In genomic region chr11:59201376-59201775, GRCh38 we compare ENCODE assay signal across 14 cellular contexts. TPM values are rescaled to one million over a fixed set of nuclear protein-coding genes. Genes with fewer than 3 reads are reported as not detected.
DNase-seq lines count a peak whose midpoint lies in the region; ATAC-seq and TF ChIP-seq lines count a peak whose summit lies in the region.
"Had no signal": no experiment of that assay in that cellular context is flagged by ENCODE, and none has a peak within 500 bp of the region (broad histone marks: within the 10 kb centered on the region; RNA-seq: fewer than 3 reads in every experiment).

No MANE protein-coding gene starts in this region.

- no peaks in the 10 kb centered on the region for H3F3A ChIP-seq in SU-DHL-6 (ENCODE audit: insufficient read depth)

- no peak for TF ChIP-seq EP300 in esophagus muscularis mucosa (IDR thresholded peaks at IDR 0.05)

- H4K20me1 ChIP-seq in SU-DHL-6 (ENCODE audit: low read depth, low read length) (no peaks in the 10 kb centered on the region), hepatocyte (ENCODE audit: insufficient read depth, poor library complexity, severe bottlenecking) (no peaks in the 10 kb centered on the region)

- no peak overlapping the region for H3K9ac ChIP-seq in SU-DHL-6 (ENCODE audit: low read length)

- no peaks in the 10 kb centered on the region for H3K9me2 ChIP-seq in SU-DHL-6 (replicated peaks; ENCODE audit: insufficient read depth, low read length)
- no peaks in the 10 kb centered on the region for H3K9me2 ChIP-seq in hepatocyte (replicated peaks; ENCODE audit: insufficient read depth)

- 97% methylated on average over 2 of the region's 2 CpGs for WGBS in hepatocyte (ENCODE audit: low lambda C conversion rate, missing lambda C conversion rate)
- 86% methylated on average over 2 of the region's 2 CpGs for WGBS in esophagus muscularis mucosa

- in situ Hi-C loops in GM13977 (cut with MboI; ENCODE audit: low pct_unique_long_range_greater_than_20kb, low sequenced_read_pairs, unreplicated experiment), result no loop called here

- H3K9me3 ChIP-seq in SU-DHL-6 (ENCODE audit: insufficient read depth, low read length) (no peaks in the 10 kb centered on the region), hepatocyte (ENCODE audit: low read depth) (no peaks in the 10 kb centered on the region), esophagus muscularis mucosa (no peaks in the 10 kb centered on the region)
- H3K9me3 ChIP-seq: neutrophil, stomach had no signal

- peaks cover 5% of the 10 kb centered on the region for H3K4me1 ChIP-seq in hepatocyte (ENCODE audit: insufficient read depth)
- peaks cover 0 to 15% (median 12%) of the 10 kb centered on the region in 4 donors for H3K4me1 ChIP-seq in esophagus muscularis mucosa

- no peak for DNase-seq in GM13977 (ENCODE audit: low spot score)
- no peak for DNase-seq in hepatocyte (ENCODE audit: low spot score)
- DNase-seq in mesenteric fat pad (ENCODE audit: low spot score), result no peak
- no peak for DNase-seq in stimulated activated CD4-positive, alpha-beta T cell treated with anti-CD3 and anti-CD28 coated beads, Interleukin-1b, Interleukin-23, amount 100 ng/mL, for 48 hours
- DNase-seq in esophagus muscularis mucosa (ENCODE audit: extremely low spot score), result no peak
- DNase-seq: anterior cingulate cortex, islet precursor cell, NCI-H1417, NCI-H69, stomach had no signal

- no peaks in the 10 kb centered on the region for H3K36me3 ChIP-seq in SU-DHL-6 (ENCODE audit: low read length)
- H3K36me3 ChIP-seq in hepatocyte (replicated peaks; ENCODE audit: insufficient read depth, low read depth), result peaks cover 5% of the 10 kb centered on the region
- H3K36me3 ChIP-seq in esophagus muscularis mucosa, result peaks cover 0 to 22% (median 7%) of the 10 kb centered on the region in 4 donors

- ATAC-seq in HG02852 (IDR thresholded peaks at IDR 0.05; ENCODE audit: unreplicated experiment), result no peak

- intact Hi-C loops in esophagus muscularis mucosa (cut with DNase I), result loop anchor here (10.0 kb wide), 1 partner anchor 233 kb away; the partner anchor contains the start of gene OR5A1

- H3K27me3 ChIP-seq in SU-DHL-6 (ENCODE audit: low read length) (no peaks in the 10 kb centered on the region), hepatocyte (no peaks in the 10 kb centered on the region), esophagus muscularis mucosa (no peaks in the 10 kb centered on the region)
- H3K27me3 ChIP-seq: stomach had no signal

- TF ChIP-seq CTCF in 22Rv1 (IDR thresholded peaks at IDR 0.05) (peak; percentile 34; the same call in 1 of the 2 replicates), GM13977 (IDR thresholded peaks at IDR 0.05; ENCODE audit: extremely low read depth, insufficient read depth, missing control alignments) (peak; percentile 47), SU-DHL-6 (IDR thresholded peaks at IDR 0.05; ENCODE audit: insufficient read depth, low read length, poor library complexity, severe bottlenecking) (peak; percentile 18), hepatocyte (IDR thresholded peaks at IDR 0.05; ENCODE audit: poor library complexity) (peak; percentile 11), esophagus muscularis mucosa (IDR thresholded peaks at IDR 0.05) (no peak)

- no peak overlapping the region for H3K27ac ChIP-seq in 22Rv1
- H3K27ac ChIP-seq in SU-DHL-6 (ENCODE audit: low read depth, low read length), result no peak overlapping the region
- no peak overlapping the region for H3K27ac ChIP-seq in hepatocyte
- no peak overlapping the region for H3K27ac ChIP-seq in esophagus muscularis mucosa (replicated peaks in 1 of 4)
- H3K27ac ChIP-seq: neutrophil had no signal

- no peak overlapping the region for H3K4me3 ChIP-seq in SU-DHL-6 (ENCODE audit: insufficient read depth, low read length, poor library complexity, severe bottlenecking)
- H3K4me3 ChIP-seq in hepatocyte, result no peak overlapping the region
- no peak overlapping the region for H3K4me3 ChIP-seq in esophagus muscularis mucosa
- H3K4me3 ChIP-seq: stomach had no signal

- no peak overlapping the region for H2AFZ ChIP-seq in SU-DHL-6 (ENCODE audit: low read depth, low read length, severe bottlenecking)
- H2AFZ ChIP-seq in hepatocyte, result no peak overlapping the region

- H3K4me2 ChIP-seq in SU-DHL-6 (ENCODE audit: low read depth, low read length, poor library complexity, severe bottlenecking) (no peak overlapping the region), hepatocyte (no peak overlapping the region)

- no peak for TF ChIP-seq POLR2A in esophagus muscularis mucosa (IDR thresholded peaks at IDR 0.05; ENCODE audit: low read depth)

- H3K79me2 ChIP-seq in SU-DHL-6 (ENCODE audit: insufficient read depth, low read length) (no peaks in the 10 kb centered on the region), hepatocyte (no peaks in the 10 kb centered on the region)

RNA-seq across cellular contexts. Expression of gene MPEG1, which starts 11.4 kb away (rescaled TPM):
- total RNA-seq in hepatocyte (0.04 and 0.57 TPM in 2 replicates), mesenteric fat pad (71.5 TPM), esophagus muscularis mucosa (10 to 100 TPM; 10.1 to 36.1 (median 14.8) TPM)
- polyA plus RNA-seq in hepatocyte, result not detected in 2 replicates

RNA-seq across cellular contexts. Expression of gene DTX4, which starts 29.4 kb away (rescaled TPM):
- total RNA-seq in hepatocyte (26.2 and 27.5 TPM in 2 replicates), mesenteric fat pad (60.8 TPM), esophagus muscularis mucosa (1 to 10 TPM; 3.1 to 8.8 (median 4.5) TPM)
- polyA plus RNA-seq in hepatocyte, result 13.6 and 15.4 TPM in 2 replicates

RNA-seq across cellular contexts. Expression of gene FAM111A, which starts 58.7 kb away (rescaled TPM):
- total RNA-seq in hepatocyte, result 36.8 and 43.2 TPM in 2 replicates
- 16.8 and 20.0 TPM in 2 replicates for polyA plus RNA-seq in hepatocyte
- total RNA-seq in mesenteric fat pad, result 18.6 TPM
- total RNA-seq in esophagus muscularis mucosa, result 10 to 100 TPM in 3 of 4 donors, 1 to 10 TPM in 1; 8.9 to 22.4 (median 17.6) TPM

Comparison
In these comparisons a context has a peak if more than half of its experiments do, and no peak if none do; other contexts are left out.
1. CTCF ChIP-seq: peak in 22Rv1 (single experiment), GM13977 (single experiment), SU-DHL-6 (single experiment) and hepatocyte (single experiment); none in esophagus muscularis mucosa (0 of 3).